21 cellular contexts compared by ENCODE assay signal in the genomic region with DNA sequence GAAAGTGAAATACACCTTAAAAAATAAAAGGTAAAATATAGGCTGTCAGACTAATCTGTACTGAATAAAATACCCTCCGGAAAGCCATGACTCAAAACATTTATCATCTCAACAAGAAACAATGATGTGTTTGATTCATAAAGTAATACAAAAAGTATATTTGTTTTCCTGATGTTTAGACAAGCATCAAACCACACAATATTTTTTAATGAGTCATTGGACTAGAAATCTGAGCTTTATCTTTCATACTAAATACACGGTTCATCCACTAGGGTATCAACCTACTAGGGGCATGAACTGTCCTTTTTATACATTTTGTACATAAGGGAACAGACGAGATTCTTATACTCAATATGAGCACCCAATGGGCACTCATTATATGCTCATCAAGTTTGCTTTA. TPM values are rescaled to one million over a fixed set of nuclear protein-coding genes. Genes with fewer than 3 reads are reported as not detected.
DNase-seq lines count a peak whose midpoint lies in the region; ATAC-seq and TF ChIP-seq lines count a peak whose summit lies in the region.
"Had no signal": no experiment of that assay in that cellular context is flagged by ENCODE, and none has a peak within 500 bp of the region (broad histone marks: within the 10 kb centered on the region; RNA-seq: fewer than 3 reads in every experiment).

No MANE protein-coding gene starts in this region.

- no peaks in the 10 kb centered on the region for H3K9me3 ChIP-seq in osteoblast (ENCODE audit: low read depth, low read length)
- H3K9me3 ChIP-seq: BLaER1, body of pancreas had no signal

- H3K4me3 ChIP-seq in osteoblast (ENCODE audit: insufficient read depth, low read length), result no peak overlapping the region
- H3K4me3 ChIP-seq: BLaER1, body of pancreas, GM12878 had no signal

- no peak overlapping the region for H3K4me2 ChIP-seq in osteoblast (ENCODE audit: insufficient read depth, low read length)
- H3K4me2 ChIP-seq: BLaER1 had no signal

- no peak overlapping the region for H3K27ac ChIP-seq in osteoblast (ENCODE audit: low read depth, low read length)
- H3K27ac ChIP-seq: BLaER1, body of pancreas, VCaP had no signal

- intact Hi-C loops in activated CD4-positive, alpha-beta T cell treated with anti-CD3 and anti-CD28 coated beads for 36 hours (cut with DNase I, micrococcal nuclease), result no loop called here

- no peaks in the 10 kb centered on the region for H3K79me2 ChIP-seq in osteoblast (ENCODE audit: insufficient read depth, low read length)

- no peak for DNase-seq in activated CD4-positive, alpha-beta T cell treated with anti-CD3 and anti-CD28 coated beads for 36 hours
- DNase-seq in activated CD4-positive, alpha-beta T cell treated with anti-CD3 and anti-CD28 coated beads for 1 hour, result no peak
- peak; percentile 46 for DNase-seq in M059J (ENCODE audit: low read depth)
- DNase-seq in effector memory CD8-positive, alpha-beta T cell, result no peak
- DNase-seq in osteoblast (ENCODE audit: insufficient read length, low spot score, missing footprints), result no peak
- no peak for DNase-seq in NCI-H2227 (lab: John Stamatoyannopoulos, UW; ENCODE audit: unreplicated experiment)
- DNase-seq in cerebellum (ENCODE audit: low spot score), result no peak
- no peak for DNase-seq in stimulated activated CD4-positive, alpha-beta T cell treated with anti-CD3 and anti-CD28 coated beads, Interleukin-2, amount 100 ng/mL, for 24 hours
- DNase-seq: 8988T; activated CD8-positive, alpha-beta T cell treated with anti-CD3 and anti-CD28 coated beads, Interleukin-2, amount 10 ng/mL, durations not matched to agents 7 days and 5 days; activated naive CD8-positive, alpha-beta T cell treated with anti-CD3 and anti-CD28 coated beads for 36 hours; body of pancreas; cortex of kidney; midbrain; NCI-H1930; SHP77; stimulated activated CD4-positive, alpha-beta T cell treated with anti-CD3 and anti-CD28 coated beads, Interleukin-4, amount 100 ng/mL, for 4 hours had no signal

- CTCF ChIA-PET in activated CD4-positive, alpha-beta T cell treated with anti-CD3 and anti-CD28 coated beads for 36 hours (lab: Charles Lee), result interaction anchor here (0.5 to 1.6 kb wide), 7 partner anchors 8 to 177 kb away, joined by 3 to 5 read pairs (median 3); no protein-coding TSS in a partner anchor

- POLR2A ChIA-PET in activated CD4-positive, alpha-beta T cell treated with anti-CD3 and anti-CD28 coated beads for 36 hours (lab: Charles Lee), result no interaction called here

- H3K27me3 Mint-ChIP-seq in activated CD4-positive, alpha-beta T cell treated with anti-CD3 and anti-CD28 coated beads for 36 hours, result no peaks in the 10 kb centered on the region
- no peaks in the 10 kb centered on the region for H3K27me3 Mint-ChIP-seq in effector memory CD8-positive, alpha-beta T cell
- H3K27me3 Mint-ChIP-seq: activated naive CD8-positive, alpha-beta T cell treated with anti-CD3 and anti-CD28 coated beads for 36 hours had no signal

- peaks cover 66% of the 10 kb centered on the region for H3K36me3 Mint-ChIP-seq in activated CD4-positive, alpha-beta T cell treated with anti-CD3 and anti-CD28 coated beads for 36 hours (ENCODE audit: low read depth)
- peaks cover 3% of the 10 kb centered on the region for H3K36me3 Mint-ChIP-seq in effector memory CD8-positive, alpha-beta T cell (ENCODE audit: insufficient read depth)

- H2AFZ ChIP-seq in osteoblast (ENCODE audit: low read length), result no peak overlapping the region

- no peaks in the 10 kb centered on the region for H3K27me3 ChIP-seq in osteoblast (ENCODE audit: insufficient read depth, low read length)
- H3K27me3 ChIP-seq: BLaER1, body of pancreas had no signal

- no peak overlapping the region for H3K27ac Mint-ChIP-seq in activated CD4-positive, alpha-beta T cell treated with anti-CD3 and anti-CD28 coated beads for 36 hours
- no peak overlapping the region for H3K27ac Mint-ChIP-seq in effector memory CD8-positive, alpha-beta T cell
- H3K27ac Mint-ChIP-seq: activated CD8-positive, alpha-beta T cell treated with anti-CD3 and anti-CD28 coated beads, Interleukin-2, amount 10 ng/mL, durations not matched to agents 7 days and 5 days; activated naive CD8-positive, alpha-beta T cell treated with anti-CD3 and anti-CD28 coated beads for 36 hours had no signal

- peak; percentile 7 for TF ChIP-seq CTCF in osteoblast (IDR thresholded peaks at IDR 0.05; ENCODE audit: extremely low read depth, low read depth, low read length)

- H3K4me1 Mint-ChIP-seq in activated CD4-positive, alpha-beta T cell treated with anti-CD3 and anti-CD28 coated beads for 36 hours, result peaks cover 79% of the 10 kb centered on the region
- H3K4me1 Mint-ChIP-seq in effector memory CD8-positive, alpha-beta T cell (ENCODE audit: low read depth in 2 of 2), result peaks cover 25 to 34% of the 10 kb centered on the region in 2 donors

- H3K9me3 Mint-ChIP-seq in activated CD4-positive, alpha-beta T cell treated with anti-CD3 and anti-CD28 coated beads for 36 hours (ENCODE audit: low read depth), result no peaks in the 10 kb centered on the region
- H3K9me3 Mint-ChIP-seq in effector memory CD8-positive, alpha-beta T cell, result no peaks in the 10 kb centered on the region
- H3K9me3 Mint-ChIP-seq: neural crest cell had no signal

- no peaks in the 10 kb centered on the region for H3K36me3 ChIP-seq in osteoblast (ENCODE audit: insufficient read depth, low read length)
- H3K36me3 ChIP-seq: BLaER1 had no signal

- no peaks in the 10 kb centered on the region for H4K20me1 ChIP-seq in osteoblast (ENCODE audit: insufficient read depth, low read length)
- H4K20me1 ChIP-seq: BLaER1 had no signal

- peak; percentile 67 for ATAC-seq in activated CD4-positive, alpha-beta T cell treated with anti-CD3 and anti-CD28 coated beads for 36 hours
- ATAC-seq in effector memory CD8-positive, alpha-beta T cell (replicated peaks), result peak; percentile 21
- ATAC-seq: activated CD8-positive, alpha-beta T cell treated with anti-CD3 and anti-CD28 coated beads, Interleukin-2, amount 10 ng/mL, durations not matched to agents 7 days and 5 days; body of pancreas; GM12878 had no signal

- no peaks in the 10 kb centered on the region for H3K4me1 ChIP-seq in osteoblast (ENCODE audit: insufficient read depth, low read length)
- H3K4me1 ChIP-seq: BLaER1, body of pancreas had no signal

- no peak overlapping the region for H3K4me3 Mint-ChIP-seq in activated CD4-positive, alpha-beta T cell treated with anti-CD3 and anti-CD28 coated beads for 36 hours
- no peak overlapping the region for H3K4me3 Mint-ChIP-seq in effector memory CD8-positive, alpha-beta T cell
- H3K4me3 Mint-ChIP-seq: activated CD8-positive, alpha-beta T cell treated with anti-CD3 and anti-CD28 coated beads, Interleukin-2, amount 10 ng/mL, durations not matched to agents 7 days and 5 days; activated naive CD8-positive, alpha-beta T cell treated with anti-CD3 and anti-CD28 coated beads for 36 hours; neural crest cell had no signal

RNA-seq across cellular contexts. Expression of gene CD226, which starts 31.3 kb away (rescaled TPM):
- 10 to 100 TPM; 53.3 to 56.9 TPM for total RNA-seq in activated CD4-positive, alpha-beta T cell treated with anti-CD3 and anti-CD28 coated beads for 36 hours
- 0.10 and 3.8 TPM in 2 replicates for total RNA-seq in M059J (2014; rRNA removed; shearing (Covaris generic))
- total RNA-seq in osteoblast (under 0.01 and 0.36 TPM in 2 replicates), cerebellum (1.1 TPM)

Comparison
In these comparisons a context has a peak if more than half of its experiments do, and no peak if none do; other contexts are left out.
1. RNA of gene CD226, which starts 31.3 kb away (total RNA-seq): 53.3 to 56.9 TPM in activated CD4-positive, alpha-beta T cell treated with anti-CD3 and anti-CD28 coated beads for 36 hours; 1.1 TPM in cerebellum (single experiment), under 0.01 to 0.36 TPM in osteoblast and 0.10 to 3.8 TPM in M059J; every median in the first group is over 10 times any median in the second.